26 cellular contexts compared by ENCODE assay signal in the genomic region with DNA sequence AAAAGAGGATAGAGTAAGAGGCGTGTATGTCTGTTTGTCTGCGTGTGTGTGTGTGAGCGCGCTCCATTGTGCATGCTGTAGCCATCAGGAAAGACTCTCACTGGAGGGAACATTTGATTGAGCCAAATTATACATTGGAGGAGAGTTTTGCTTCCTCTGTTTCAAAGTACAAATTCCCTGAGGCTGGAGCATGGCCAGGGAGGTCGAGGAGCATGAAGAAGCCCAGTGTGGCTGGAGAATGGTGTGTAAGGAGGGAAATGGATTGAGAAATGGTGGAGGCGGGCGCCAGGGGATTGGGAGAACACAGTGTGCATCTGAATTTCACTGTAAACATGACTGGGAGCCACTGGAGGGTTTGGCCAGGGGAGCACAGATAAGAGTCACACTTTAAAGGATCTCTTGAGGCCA. TPM values are rescaled to one million over a fixed set of nuclear protein-coding genes. Genes with fewer than 3 reads are reported as not detected.
DNase-seq lines count a peak whose midpoint lies in the region; ATAC-seq, FAIRE-seq and TF ChIP-seq lines count a peak whose summit lies in the region.
"Had no signal": no experiment of that assay in that cellular context is flagged by ENCODE, and none has a peak within 500 bp of the region (broad histone marks: within the 10 kb centered on the region; RNA-seq: fewer than 3 reads in every experiment).

No MANE protein-coding gene starts in this region.

- no peak for FAIRE-seq in endothelial cell of umbilical vein (lab: Jason Lieb, UNC)
- FAIRE-seq: astrocyte had no signal

- H3K9me3 ChIP-seq in endothelial cell of umbilical vein (replicated peaks; ENCODE audit: control insufficient read depth, insufficient read depth, low read length), result no peaks in the 10 kb centered on the region
- H3K9me3 ChIP-seq: BLaER1 treated with 17β-estradiol and CSF1 and Interleukin-3, amounts not matched to agents 10 nM and 100 nM; HAP-1; ovary; SJCRH30 had no signal

- no peak overlapping the region for H3K9ac ChIP-seq in endothelial cell of umbilical vein (replicated peaks; ENCODE audit: extremely low read depth, insufficient read depth, low read length)
- H3K9ac ChIP-seq: BLaER1 treated with 17β-estradiol and CSF1 and Interleukin-3, amounts not matched to agents 10 nM and 100 nM had no signal

- dilution Hi-C loops in endothelial cell of umbilical vein (cut with MboI; ENCODE audit: extremely low pct_ligation_motif_present, low sequenced_read_pairs), result no loop called here

- H3K9me1 ChIP-seq in endothelial cell of umbilical vein (replicated peaks; ENCODE audit: control insufficient read depth, extremely low read depth, insufficient read depth, low read length), result no peaks in the 10 kb centered on the region

- POLR2A ChIA-PET in endothelial cell of umbilical vein (lab: Charles Lee), result no interaction called here

- peaks cover 3% of the 10 kb centered on the region for H3K4me1 ChIP-seq in endothelial cell of umbilical vein (ENCODE audit: control insufficient read depth, extremely low read depth, insufficient read depth, low read length)
- H3K4me1 ChIP-seq: HAP-1 had no signal

- peak; percentile 69 for ATAC-seq in left colon
- peak; percentile 85 for ATAC-seq in sciatic nerve
- ATAC-seq in HG02938 (IDR thresholded peaks at IDR 0.05; ENCODE audit: unreplicated experiment), result no peak
- ATAC-seq in HG03108 (IDR thresholded peaks at IDR 0.05; ENCODE audit: unreplicated experiment), result no peak
- ATAC-seq: activated CD8-positive, alpha-beta T cell treated with anti-CD3 and anti-CD28 coated beads for 36 hours; activated T-cell treated with anti-CD3 and anti-CD28 coated beads, Interleukin-2, amount 50 U/mL, for 4 hours; naive thymus-derived CD4-positive, alpha-beta T cell; PC-3; stimulated activated naive CD8-positive, alpha-beta T cell treated with anti-CD3 and anti-CD28 coated beads, Interleukin-15, Interleukin-2, amounts not matched to agents 100 U/mL and 50 U/mL, for 24 hours had no signal

- H3K27ac ChIP-seq in endothelial cell of umbilical vein (ENCODE audit: insufficient read depth, low read depth, low read length), result no peak overlapping the region
- H3K27ac ChIP-seq: BLaER1 treated with 17β-estradiol and CSF1 and Interleukin-3, amounts not matched to agents 10 nM and 100 nM; ovary; SJCRH30 had no signal

- H3K36me3 ChIP-seq in endothelial cell of umbilical vein (ENCODE audit: control insufficient read depth in 2 of 2, extremely low read depth in 1 of 2, insufficient read depth in 2 of 2, low read length in 2 of 2) (no peaks in the 10 kb centered on the region), H7 (replicated peaks; ENCODE audit: control insufficient read depth, insufficient read depth, low read length) (no peaks in the 10 kb centered on the region)
- H3K36me3 ChIP-seq: BLaER1 treated with 17β-estradiol and CSF1 and Interleukin-3, amounts not matched to agents 10 nM and 100 nM; HAP-1; ovary; SJCRH30 had no signal

- H3K27me3 ChIP-seq in endothelial cell of umbilical vein (ENCODE audit: control insufficient read depth in 2 of 2, insufficient read depth in 2 of 2, low read length in 2 of 2) (peaks cover 6 to 9% of the 10 kb centered on the region in 2 experiments), H7 (ENCODE audit: control insufficient read depth, insufficient read depth, low read length) (no peaks in the 10 kb centered on the region; the same call in 1 of the 2 replicates)
- H3K27me3 ChIP-seq: BLaER1 treated with 17β-estradiol and CSF1 and Interleukin-3, amounts not matched to agents 10 nM and 100 nM; ovary; SJCRH30 had no signal

- DNase-seq in NCI-H2227 (lab: John Stamatoyannopoulos, UW; ENCODE audit: unreplicated experiment), result peak; percentile 73
- peak; percentile 88 for DNase-seq in endothelial cell of umbilical vein (ENCODE audit: low read depth, low spot score)
- DNase-seq in left colon, result peak; percentile 62 to 66
- no peak for DNase-seq in sciatic nerve (ENCODE audit: low spot score)
- DNase-seq in H7, result no peak
- DNase-seq in NCI-H1092 (lab: John Stamatoyannopoulos, UW), result no peak
- DNase-seq: activated CD4-positive, CD25-positive, alpha-beta regulatory T cell; activated CD8-positive, alpha-beta T cell treated with anti-CD3 and anti-CD28 coated beads for 36 hours; activated naive CD4-positive, alpha-beta T cell treated with anti-CD3 and anti-CD28 coated beads, Interleukin-2, amount 10 ng/mL, durations not matched to agents 7 days and 5 days; activated T-cell treated with anti-CD3 and anti-CD28 coated beads, Interleukin-2, amount 50 U/mL, for 4 hours; endodermal cell; MM.1S; naive thymus-derived CD4-positive, alpha-beta T cell; NCI-H2171 treated with DMSO at 0.1 percent for 48 hours; NCI-H774; ovary; PC-3; SJCRH30; stimulated activated naive CD8-positive, alpha-beta T cell treated with anti-CD3 and anti-CD28 coated beads, Interleukin-15, Interleukin-2, amounts not matched to agents 100 U/mL and 50 U/mL, for 24 hours; T-helper 2 cell had no signal

- H3K4me2 ChIP-seq in endothelial cell of umbilical vein (ENCODE audit: insufficient read depth, low read length), result no peak overlapping the region

- CTCF ChIA-PET in endothelial cell of umbilical vein (lab: Charles Lee), result interaction anchor here (5.9 kb wide), 1 partner anchor 61 kb away, joined by 37 read pairs; no protein-coding TSS in a partner anchor

- no peak for TF ChIP-seq POLR2A in endothelial cell of umbilical vein (IDR thresholded peaks at IDR 0.05; ENCODE audit: low read depth, low read length)

- H3K4me3 ChIP-seq in endothelial cell of umbilical vein (replicated peaks in 1 of 3; ENCODE audit: insufficient read depth in 1 of 3, low read depth in 1 of 3, low read length in 3 of 3), result no peak overlapping the region
- H3K4me3 ChIP-seq in H7 (ENCODE audit: insufficient read depth, low read depth, low read length), result no peak overlapping the region
- H3K4me3 ChIP-seq: BLaER1 treated with 17β-estradiol and CSF1 and Interleukin-3, amounts not matched to agents 10 nM and 100 nM; HAP-1; ovary; SJCRH30 had no signal

- H4K20me1 ChIP-seq in endothelial cell of umbilical vein (replicated peaks; ENCODE audit: control insufficient read depth, extremely low read depth, insufficient read depth, low read length), result no peaks in the 10 kb centered on the region

- intact Hi-C loops in endothelial cell of umbilical vein (cut with micrococcal nuclease) (no loop called here), left colon (cut with DNase I, micrococcal nuclease) (no loop called here), sciatic nerve (cut with DNase I) (no loop called here)

- TF ChIP-seq CTCF in endothelial cell of umbilical vein (IDR thresholded peaks at IDR 0.05; ENCODE audit: extremely low read depth in 1 of 2, insufficient read depth in 1 of 2, low read depth in 1 of 2, low read length in 2 of 2), result no peak

- no peak overlapping the region for H2AFZ ChIP-seq in endothelial cell of umbilical vein (ENCODE audit: low read depth, low read length)

- H3K79me2 ChIP-seq in endothelial cell of umbilical vein (ENCODE audit: control insufficient read depth, insufficient read depth, low read length), result no peaks in the 10 kb centered on the region

- no TSS peak for BruUV-seq in endothelial cell of umbilical vein (replicated peaks; lab: Mats Ljungman, UMichigan)

RNA-seq across cellular contexts. Expression of a gene that starts 22.1 kb away (rescaled TPM):
- total RNA-seq in endothelial cell of umbilical vein, result 107 and 111 TPM in 2 replicates
- polyA plus RNA-seq in endothelial cell of umbilical vein, result 289 and 295 TPM in 2 replicates
- 268 and 300 TPM in 2 replicates for polyA plus RNA-seq in endothelial cell of umbilical vein (2011; cell fraction: cytosol; rRNA removed)
- 383 and 395 TPM in 2 replicates for polyA plus RNA-seq in endothelial cell of umbilical vein (2011; cell fraction: nucleus; rRNA removed)
- polyA plus RNA-seq in endothelial cell of umbilical vein (2012), result 46.9 and 49.6 TPM in 2 replicates
- polyA minus RNA-seq in endothelial cell of umbilical vein, result 211 and 255 TPM in 2 replicates
- polyA minus RNA-seq in endothelial cell of umbilical vein (2011; cell fraction: cytosol; rRNA and poly(A)+ RNA removed), result 133 TPM
- 87.5 and 107 TPM in 2 replicates for polyA minus RNA-seq in endothelial cell of umbilical vein (2011; cell fraction: nucleus; rRNA and poly(A)+ RNA removed)
- 100 to 1,000 TPM in 1 of 2 donors, 10 to 100 TPM in 1; 63.0 to 176 TPM for total RNA-seq in left colon
- 49.0 TPM for total RNA-seq in sciatic nerve
- total RNA-seq in H7 (2014; rRNA removed; shearing (Covaris generic)), result 4.9 and 6.4 TPM in 2 replicates
- total RNA-seq: fibroblast of villous mesenchyme had no signal

RNA-seq across cellular contexts. Expression of a gene that starts 27.0 kb away (rescaled TPM):
- total RNA-seq in endothelial cell of umbilical vein (2.2 TPM in 2 replicates), left colon (10 to 100 TPM in 1 of 2 donors, 1 to 10 TPM in 1; 7.7 to 23.1 TPM), sciatic nerve (2.4 TPM)
- 2.5 and 4.2 TPM in 2 replicates for polyA plus RNA-seq in endothelial cell of umbilical vein
- polyA plus RNA-seq in endothelial cell of umbilical vein (2011; cell fraction: cytosol; rRNA removed), result 2.0 and 3.0 TPM in 2 replicates
- 1.1 and 2.3 TPM in 2 replicates for polyA plus RNA-seq in endothelial cell of umbilical vein (2011; cell fraction: nucleus; rRNA removed)
- polyA plus RNA-seq in endothelial cell of umbilical vein (2012), result 1.5 and 2.3 TPM in 2 replicates
- 1.2 and 1.6 TPM in 2 replicates for polyA minus RNA-seq in endothelial cell of umbilical vein
- 4.2 TPM for polyA minus RNA-seq in endothelial cell of umbilical vein (2011; cell fraction: cytosol; rRNA and poly(A)+ RNA removed)
- 0.24 and 0.77 TPM in 2 replicates for polyA minus RNA-seq in endothelial cell of umbilical vein (2011; cell fraction: nucleus; rRNA and poly(A)+ RNA removed)
- 17.5 and 24.9 TPM in 2 replicates for total RNA-seq in H7 (2014; rRNA removed; shearing (Covaris generic))

RNA-seq across cellular contexts. Expression of a gene that starts 30.0 kb away (rescaled TPM):
- 29.5 and 30.8 TPM in 2 replicates for total RNA-seq in endothelial cell of umbilical vein
- polyA plus RNA-seq in endothelial cell of umbilical vein, result 66.1 and 70.4 TPM in 2 replicates
- polyA plus RNA-seq in endothelial cell of umbilical vein (2011; cell fraction: cytosol; rRNA removed), result 50.3 and 53.2 TPM in 2 replicates
- 19.9 and 27.1 TPM in 2 replicates for polyA plus RNA-seq in endothelial cell of umbilical vein (2011; cell fraction: nucleus; rRNA removed)
- polyA plus RNA-seq in endothelial cell of umbilical vein (2012), result 24.9 and 28.5 TPM in 2 replicates
- polyA minus RNA-seq in endothelial cell of umbilical vein, result 37.9 and 44.6 TPM in 2 replicates
- 24.1 TPM for polyA minus RNA-seq in endothelial cell of umbilical vein (2011; cell fraction: cytosol; rRNA and poly(A)+ RNA removed)
- polyA minus RNA-seq in endothelial cell of umbilical vein (2011; cell fraction: nucleus; rRNA and poly(A)+ RNA removed), result 9.4 and 13.5 TPM in 2 replicates
- total RNA-seq in left colon, result 100 to 1,000 TPM in 1 of 2 donors, 10 to 100 TPM in 1; 70.6 to 107 TPM
- 20.8 TPM for total RNA-seq in sciatic nerve
- total RNA-seq in H7 (2014; rRNA removed; shearing (Covaris generic)), result 73.7 and 79.2 TPM in 2 replicates

RNA-seq across cellular contexts. Expression of a gene that starts 34.7 kb away (rescaled TPM):
- total RNA-seq in endothelial cell of umbilical vein (69.6 and 78.8 TPM in 2 replicates), left colon (100 to 1,000 TPM in 1 of 2 donors, 10 to 100 TPM in 1; 93.9 to 131 TPM), sciatic nerve (75.3 TPM)
- 258 and 315 TPM in 2 replicates for polyA plus RNA-seq in endothelial cell of umbilical vein
- polyA plus RNA-seq in endothelial cell of umbilical vein (2011; cell fraction: cytosol; rRNA removed), result 105 and 126 TPM in 2 replicates
- polyA plus RNA-seq in endothelial cell of umbilical vein (2011; cell fraction: nucleus; rRNA removed), result 31.3 and 32.5 TPM in 2 replicates
- 62.2 and 63.4 TPM in 2 replicates for polyA plus RNA-seq in endothelial cell of umbilical vein (2012)
- polyA minus RNA-seq in endothelial cell of umbilical vein, result 16.3 and 17.2 TPM in 2 replicates
- polyA minus RNA-seq in endothelial cell of umbilical vein (2011; cell fraction: cytosol; rRNA and poly(A)+ RNA removed), result 39.9 TPM
- 3.8 and 6.2 TPM in 2 replicates for polyA minus RNA-seq in endothelial cell of umbilical vein (2011; cell fraction: nucleus; rRNA and poly(A)+ RNA removed)
- 119 and 193 TPM in 2 replicates for total RNA-seq in H7 (2014; rRNA removed; shearing (Covaris generic))

RNA-seq across cellular contexts. Expression of a gene that starts 42.1 kb away (rescaled TPM):
- total RNA-seq in endothelial cell of umbilical vein, result 16.5 and 17.5 TPM in 2 replicates
- polyA plus RNA-seq in endothelial cell of umbilical vein, result 25.2 and 28.0 TPM in 2 replicates
- 23.2 and 26.4 TPM in 2 replicates for polyA plus RNA-seq in endothelial cell of umbilical vein (2011; cell fraction: cytosol; rRNA removed)
- polyA plus RNA-seq in endothelial cell of umbilical vein (2011; cell fraction: nucleus; rRNA removed), result 13.1 and 13.8 TPM in 2 replicates
- 17.4 and 19.5 TPM in 2 replicates for polyA plus RNA-seq in endothelial cell of umbilical vein (2012)
- polyA minus RNA-seq in endothelial cell of umbilical vein, result 15.3 and 15.7 TPM in 2 replicates
- polyA minus RNA-seq in endothelial cell of umbilical vein (2011; cell fraction: cytosol; rRNA and poly(A)+ RNA removed), result 5.7 TPM
- 4.5 and 7.1 TPM in 2 replicates for polyA minus RNA-seq in endothelial cell of umbilical vein (2011; cell fraction: nucleus; rRNA and poly(A)+ RNA removed)
- total RNA-seq in left colon, result 10 to 100 TPM; 23.0 to 33.5 TPM
- 3.1 TPM for total RNA-seq in sciatic nerve
- total RNA-seq in H7 (2014; rRNA removed; shearing (Covaris generic)), result 59.5 and 59.6 TPM in 2 replicates

Comparison
In these comparisons a context has a peak if more than half of its experiments do, and no peak if none do; other contexts are left out.
1. DNase-seq: peak in NCI-H2227 (single experiment), endothelial cell of umbilical vein (single experiment) and left colon (2 of 2); none in sciatic nerve (single experiment), H7 (single experiment) and NCI-H1092 (single experiment).
2. ATAC-seq: peak in left colon (single experiment) and sciatic nerve (single experiment); none in HG02938 (single experiment) and HG03108 (single experiment).